ENCODE assay signal across 20 cellular contexts in genomic region chr11:113571531-113571930, GRCh38.
A peak's percentile ranks its signal among the peaks of the same experiment; 100 is the strongest.
DNase-seq lines count a peak whose midpoint lies in the region; ATAC-seq, FAIRE-seq and TF ChIP-seq lines count a peak whose summit lies in the region.
"Had no signal": no experiment of that assay in that cellular context is flagged by ENCODE, and none has a peak within 500 bp of the region (broad histone marks: within the 10 kb centered on the region; RNA-seq: fewer than 3 reads in every experiment).

No MANE protein-coding gene starts in this region.

- H3K79me2 ChIP-seq in neural progenitor cell (ENCODE audit: low read depth), result no peaks in the 10 kb centered on the region

- H3K27me3 Mint-ChIP-seq in chondrocyte (ENCODE audit: low read depth), result peaks cover 14% of the 10 kb centered on the region
- H3K27me3 Mint-ChIP-seq in neural progenitor cell (ENCODE audit: insufficient read depth, low read depth), result peaks cover 3% of the 10 kb centered on the region
- H3K27me3 Mint-ChIP-seq in CD4-positive, alpha-beta T cell, result peaks cover 32% of the 10 kb centered on the region
- H3K27me3 Mint-ChIP-seq: CD4-positive, CD25-positive, alpha-beta regulatory T cell had no signal

- H3K36me3 Mint-ChIP-seq in chondrocyte (ENCODE audit: low read depth) (no peaks in the 10 kb centered on the region), neural progenitor cell (no peaks in the 10 kb centered on the region)
- no peaks in the 10 kb centered on the region for H3K36me3 Mint-ChIP-seq in CD4-positive, alpha-beta T cell (ENCODE audit: low read depth)
- H3K36me3 Mint-ChIP-seq: CD4-positive, CD25-positive, alpha-beta regulatory T cell had no signal

- H3K9me3 Mint-ChIP-seq in chondrocyte (ENCODE audit: low read depth) (no peaks in the 10 kb centered on the region), neural progenitor cell (no peaks in the 10 kb centered on the region)
- no peaks in the 10 kb centered on the region for H3K9me3 Mint-ChIP-seq in CD4-positive, alpha-beta T cell
- H3K9me3 Mint-ChIP-seq: CD4-positive, CD25-positive, alpha-beta regulatory T cell; H9 had no signal

- H3K9me3 ChIP-seq in neural progenitor cell (ENCODE audit: low read depth) (no peaks in the 10 kb centered on the region), body of pancreas (no peaks in the 10 kb centered on the region)
- H3K9me3 ChIP-seq in CD4-positive, alpha-beta T cell (ENCODE audit: control insufficient read depth, low read length), result no peaks in the 10 kb centered on the region
- H3K9me3 ChIP-seq: BE2C had no signal

- TF ChIP-seq POLR2A in body of pancreas (IDR thresholded peaks at IDR 0.05), result no peak

- H3K4me1 ChIP-seq in neural progenitor cell (peaks cover 66% of the 10 kb centered on the region), body of pancreas (no peaks in the 10 kb centered on the region)

- H3K9ac ChIP-seq in neural progenitor cell, result no peak overlapping the region

- peak; percentile 63 for DNase-seq in NCI-H69 (lab: John Stamatoyannopoulos, UW)
- DNase-seq in chondrocyte (ENCODE audit: low spot score), result no peak
- peak; percentile 44 for DNase-seq in neural progenitor cell (ENCODE audit: low spot score)
- no peak for DNase-seq in body of pancreas
- DNase-seq in CD4-positive, alpha-beta T cell, result no peak
- no peak for DNase-seq in GM19239 (ENCODE audit: insufficient read length, low spot score)
- DNase-seq: ACHN; BE2C; C1 segment of cervical spinal cord; CD4-positive, CD25-positive, alpha-beta regulatory T cell; DMS153; DMS79; GDM1; GOT3; H9; IMR-90 had no signal

- no peak for ATAC-seq in body of pancreas
- no peak for ATAC-seq in CD4-positive, alpha-beta T cell (ENCODE audit: poor library complexity)
- ATAC-seq in activated CD4-positive, CD25-positive, alpha-beta regulatory T cell treated with anti-CD3 and anti-CD28 coated beads, Interleukin-2, amount 50 U/mL, for 24 hours, result no peak

- no peaks in the 10 kb centered on the region for H3F3A ChIP-seq in neural progenitor cell (ENCODE audit: low read depth)

- POLR2A ChIA-PET in CD4-positive, alpha-beta T cell (lab: Charles Lee), result no interaction called here

- WGBS in body of pancreas, 2 donors, result 64 to 70% methylated on average over 4 of the region's 4 CpGs

- no peak overlapping the region for H3K4me3 Mint-ChIP-seq in chondrocyte (ENCODE audit: unreplicated experiment)
- H3K4me3 Mint-ChIP-seq in neural progenitor cell, result no peak overlapping the region
- no peak overlapping the region for H3K4me3 Mint-ChIP-seq in CD4-positive, alpha-beta T cell
- H3K4me3 Mint-ChIP-seq: CD4-positive, CD25-positive, alpha-beta regulatory T cell; H9 had no signal

- H3K27ac Mint-ChIP-seq in chondrocyte (ENCODE audit: unreplicated experiment), result peak overlapping the region; percentile 62
- H3K27ac Mint-ChIP-seq in neural progenitor cell, result no peak overlapping the region
- H3K27ac Mint-ChIP-seq in CD4-positive, alpha-beta T cell, result no peak overlapping the region
- H3K27ac Mint-ChIP-seq: CD4-positive, CD25-positive, alpha-beta regulatory T cell; H9 had no signal

- no peak overlapping the region for H2AFZ ChIP-seq in neural progenitor cell (replicated peaks)

- H3K4me2 ChIP-seq in neural progenitor cell, result peak overlapping the region; percentile 40

- H3K27ac ChIP-seq in neural progenitor cell, result no peak overlapping the region
- no peak overlapping the region for H3K27ac ChIP-seq in body of pancreas
- H3K27ac ChIP-seq in CD4-positive, alpha-beta T cell (ENCODE audit: low read depth, low read length), result no peak overlapping the region

- no peaks in the 10 kb centered on the region for H4K20me1 ChIP-seq in neural progenitor cell (ENCODE audit: low read depth)

- H3K27me3 ChIP-seq in neural progenitor cell (no peaks in the 10 kb centered on the region), body of pancreas (no peaks in the 10 kb centered on the region)
- H3K27me3 ChIP-seq in CD4-positive, alpha-beta T cell (ENCODE audit: control insufficient read depth, insufficient read depth, low read length), result no peaks in the 10 kb centered on the region
- H3K27me3 ChIP-seq: BE2C had no signal

- no peak for TF ChIP-seq CTCF in chondrocyte (IDR thresholded peaks at IDR 0.05)
- no peak for TF ChIP-seq CTCF in neural progenitor cell (IDR thresholded peaks at IDR 0.05)
- no peak for TF ChIP-seq CTCF in body of pancreas (IDR thresholded peaks at IDR 0.05)
- no peak for TF ChIP-seq CTCF in CD4-positive, alpha-beta T cell (IDR thresholded peaks at IDR 0.05)

- FAIRE-seq in GM19239 (lab: Jason Lieb, UNC), result no peak
- FAIRE-seq: GM12892, GM18507, HTR-8/SVneo had no signal

- H3K4me1 Mint-ChIP-seq in chondrocyte (ENCODE audit: low read depth) (peaks cover 12% of the 10 kb centered on the region), neural progenitor cell (peaks cover 33% of the 10 kb centered on the region)
- no peaks in the 10 kb centered on the region for H3K4me1 Mint-ChIP-seq in CD4-positive, alpha-beta T cell (ENCODE audit: low read depth)
- H3K4me1 Mint-ChIP-seq: CD4-positive, CD25-positive, alpha-beta regulatory T cell had no signal

- H3K36me3 ChIP-seq in neural progenitor cell, result no peaks in the 10 kb centered on the region
- no peaks in the 10 kb centered on the region for H3K36me3 ChIP-seq in body of pancreas (replicated peaks in 1 of 2; ENCODE audit: insufficient read depth in 1 of 2, low read depth in 2 of 2)
- H3K36me3 ChIP-seq: BE2C had no signal

- H3K4me3 ChIP-seq in neural progenitor cell (no peak overlapping the region), body of pancreas (no peak overlapping the region)

- CTCF ChIA-PET in CD4-positive, alpha-beta T cell (lab: Charles Lee), result no interaction called here

- intact Hi-C loops in body of pancreas (cut with DNase I), result no loop called here
- intact Hi-C loops in CD4-positive, alpha-beta T cell (cut with DNase I, micrococcal nuclease), result no loop called here

Comparison
In these comparisons a context has a peak if more than half of its experiments do, and no peak if none do; other contexts are left out.
1. DNase-seq: peak in NCI-H69 (single experiment) and neural progenitor cell (single experiment); none in chondrocyte (single experiment), body of pancreas (0 of 4), CD4-positive, alpha-beta T cell (0 of 10) and GM19239 (single experiment).